Comparison of ENCODE assay signal across 9 cellular contexts in genomic region chr3:44058022-44058867, GRCh38.
DNase-seq lines count a peak whose midpoint lies in the region; ATAC-seq and TF ChIP-seq lines count a peak whose summit lies in the region.
"Had no signal": no experiment of that assay in that cellular context is flagged by ENCODE, and none has a peak within 500 bp of the region (broad histone marks: within the 10 kb centered on the region; RNA-seq: fewer than 3 reads in every experiment).

No MANE protein-coding gene starts in this region.

- in situ Hi-C loops in astrocyte of the spinal cord (cut with HindIII; ENCODE audit: low sequenced_read_pairs) = no loop called here

- H4K20me1 ChIP-seq in OCI-LY7 (ENCODE audit: insufficient read depth, low read length) (no peaks in the 10 kb centered on the region), smooth muscle cell (ENCODE audit: low read depth) (no peaks in the 10 kb centered on the region)

- no TSS peak for BruUV-seq in OCI-LY7 (replicated peaks; lab: Mats Ljungman, UMichigan)

- H3K27me3 ChIP-seq in smooth muscle cell (ENCODE audit: low read depth) = peaks cover 60% of the 10 kb centered on the region
- H3K27me3 ChIP-seq in BE2C = no peaks in the 10 kb centered on the region
- H3K27me3 ChIP-seq: upper lobe of left lung had no signal

- H3K9me3 ChIP-seq in OCI-LY7 (ENCODE audit: low read length) = no peaks in the 10 kb centered on the region
- H3K9me3 ChIP-seq in smooth muscle cell (replicated peaks; ENCODE audit: low read depth) = no peaks in the 10 kb centered on the region
- H3K9me3 ChIP-seq in BE2C = no peaks in the 10 kb centered on the region
- H3K9me3 ChIP-seq: upper lobe of left lung had no signal

- H3F3A ChIP-seq in smooth muscle cell (ENCODE audit: low read depth) = no peaks in the 10 kb centered on the region

- no peaks in the 10 kb centered on the region for H3K36me3 ChIP-seq in OCI-LY7 (ENCODE audit: insufficient read depth, low read length)
- no peaks in the 10 kb centered on the region for H3K36me3 ChIP-seq in smooth muscle cell (ENCODE audit: low read depth)
- no peaks in the 10 kb centered on the region for H3K36me3 ChIP-seq in BE2C
- H3K36me3 ChIP-seq: upper lobe of left lung had no signal

- H3K4me3 ChIP-seq in OCI-LY7 (ENCODE audit: low read depth, low read length, poor library complexity, severe bottlenecking) = peak overlapping the region; percentile 10
- H3K4me3 ChIP-seq in astrocyte of the spinal cord (ENCODE audit: low read depth, low read length) = no peak overlapping the region
- no peak overlapping the region for H3K4me3 ChIP-seq in smooth muscle cell
- H3K4me3 ChIP-seq in BE2C (ENCODE audit: low read depth, low read length) = no peak overlapping the region
- H3K4me3 ChIP-seq: upper lobe of left lung had no signal

- ATAC-seq in left ventricle myocardium superior (peak; percentile 30), Right ventricle myocardium inferior (no peak), HG02852 (IDR thresholded peaks at IDR 0.05; ENCODE audit: unreplicated experiment) (peak; percentile 92)

- no peak overlapping the region for H3K27ac ChIP-seq in OCI-LY7 (ENCODE audit: low read depth, low read length, poor library complexity, severe bottlenecking)
- H3K27ac ChIP-seq in smooth muscle cell (ENCODE audit: low read depth) = no peak overlapping the region
- H3K27ac ChIP-seq: upper lobe of left lung had no signal

- DNase-seq in left ventricle myocardium superior (no peak), Right ventricle myocardium inferior (ENCODE audit: missing footprints) (no peak), OCI-LY7 (ENCODE audit: low spot score) (peak; percentile 78), astrocyte of the spinal cord (ENCODE audit: low read depth, low spot score) (peak; percentile 79), smooth muscle cell (lab: John Stamatoyannopoulos, UW; ENCODE audit: unreplicated experiment) (peak; percentile 5), DMS53 treated with DMSO at 0.1 percent for 48 hours (lab: John Stamatoyannopoulos, UW; ENCODE audit: unreplicated experiment) (no peak), BE2C (no peak)

- peaks cover 33% of the 10 kb centered on the region for H3K4me1 ChIP-seq in OCI-LY7 (ENCODE audit: insufficient read depth, low read length, poor library complexity, severe bottlenecking)
- H3K4me1 ChIP-seq in smooth muscle cell (ENCODE audit: low read depth) = peaks cover 9% of the 10 kb centered on the region
- no peaks in the 10 kb centered on the region for H3K4me1 ChIP-seq in BE2C

- 11% methylated on average over 15 of the region's 15 CpGs for WGBS in smooth muscle cell (ENCODE audit: low lambda C conversion rate)

- H3K4me2 ChIP-seq in OCI-LY7 (ENCODE audit: low read length) = peak overlapping the region; percentile 62
- H3K4me2 ChIP-seq in smooth muscle cell = peak overlapping the region; percentile 79

- intact Hi-C loops in left ventricle myocardium superior (cut with micrococcal nuclease) (no loop called here), Right ventricle myocardium inferior (cut with DNase I) (no loop called here), OCI-LY7 (cut with micrococcal nuclease; ENCODE audit: unreplicated experiment) (no loop called here)

- H2AFZ ChIP-seq in OCI-LY7 (ENCODE audit: low read length) (no peak overlapping the region), smooth muscle cell (ENCODE audit: low read depth) (no peak overlapping the region)

- H3K9me2 ChIP-seq in OCI-LY7 (ENCODE audit: insufficient read depth, low read length) = no peaks in the 10 kb centered on the region

- TF ChIP-seq CTCF in OCI-LY7 (conservative IDR thresholded peaks at IDR 0.05; ENCODE audit: low read length) (no peak), astrocyte of the spinal cord (IDR thresholded peaks at IDR 0.05; ENCODE audit: low read depth, low read length) (no peak), smooth muscle cell (IDR thresholded peaks at IDR 0.05; ENCODE audit: borderline replicate concordance, insufficient read depth, poor library complexity, severe bottlenecking) (no peak), BE2C (IDR thresholded peaks at IDR 0.05; ENCODE audit: low read depth, low read length) (no peak)

- no peaks in the 10 kb centered on the region for H3K79me2 ChIP-seq in OCI-LY7 (ENCODE audit: insufficient read depth, low read depth, low read length)
- H3K79me2 ChIP-seq in smooth muscle cell (ENCODE audit: low read depth) = no peaks in the 10 kb centered on the region

- CTCF ChIA-PET in OCI-LY7 (lab: Charles Lee; ENCODE audit: unreplicated experiment) = no interaction called here

- POLR2A ChIA-PET in OCI-LY7 (lab: Charles Lee) = interaction anchor here (0.6 to 1.3 kb wide), 5 partner anchors 14 to 189 kb away, joined by 3 to 4 read pairs (median 3); no protein-coding TSS in a partner anchor

- no peak overlapping the region for H3K9ac ChIP-seq in smooth muscle cell (ENCODE audit: low read depth)

Comparison
In these comparisons a context has a peak if more than half of its experiments do, and no peak if none do; other contexts are left out.
1. DNase-seq: peak in OCI-LY7 (single experiment), astrocyte of the spinal cord (single experiment) and smooth muscle cell (single experiment); none in left ventricle myocardium superior (single experiment), Right ventricle myocardium inferior (single experiment), DMS53 treated with DMSO at 0.1 percent for 48 hours (single experiment) and BE2C (single experiment).